9 cellular contexts compared by ENCODE assay signal in genomic region chr17:74852237-74853047, GRCh38. TPM values are rescaled to one million over a fixed set of nuclear protein-coding genes. Genes with fewer than 3 reads are reported as not detected.
DNase-seq lines count a peak whose midpoint lies in the region; ATAC-seq lines count a peak whose summit lies in the region.
"Had no signal": no experiment of that assay in that cellular context is flagged by ENCODE, and none has a peak within 500 bp of the region (broad histone marks: within the 10 kb centered on the region; RNA-seq: fewer than 3 reads in every experiment).

No MANE protein-coding gene starts in this region.

- H3K36me3 Mint-ChIP-seq in activated T-cell treated with anti-CD3 and anti-CD28 coated beads, Interleukin-2, amount 50 U/mL, for 72 hours (ENCODE audit: insufficient read depth in 2 of 2), result no peaks in the 10 kb centered on the region

- H3K27me3 Mint-ChIP-seq in activated T-cell treated with anti-CD3 and anti-CD28 coated beads, Interleukin-2, amount 50 U/mL, for 72 hours (ENCODE audit: low read depth), result peaks cover 57% of the 10 kb centered on the region

- H3K4me2 ChIP-seq in BLaER1, result peak overlapping the region; percentile 36

- peak overlapping the region; percentile 78 to 88 for H3K4me3 Mint-ChIP-seq in activated T-cell treated with anti-CD3 and anti-CD28 coated beads, Interleukin-2, amount 50 U/mL, for 72 hours

- H3K4me1 Mint-ChIP-seq in activated T-cell treated with anti-CD3 and anti-CD28 coated beads, Interleukin-2, amount 50 U/mL, for 72 hours (ENCODE audit: low read depth), result peaks cover 9% of the 10 kb centered on the region

- H3K4me3 ChIP-seq in BLaER1, result no peak overlapping the region

- H3K4me1 ChIP-seq in BLaER1, result peaks cover 15% of the 10 kb centered on the region

- no peaks in the 10 kb centered on the region for H3K9me3 Mint-ChIP-seq in activated T-cell treated with anti-CD3 and anti-CD28 coated beads, Interleukin-2, amount 50 U/mL, for 72 hours

- DNase-seq in NCI-H1417 treated with DMSO at 0.1 percent for 48 hours (lab: John Stamatoyannopoulos, UW), result peak; percentile 65
- peak; percentile 61 to 74 for DNase-seq in activated T-cell treated with anti-CD3 and anti-CD28 coated beads, Interleukin-2, amount 50 U/mL, for 72 hours
- DNase-seq in kidney tubule cell (ENCODE audit: low spot score), result peak; percentile 54
- peak; percentile 62 for DNase-seq in stimulated activated naive CD4-positive, alpha-beta T cell treated with Interleukin-2 at 50 U/mL for 16 hours (lab: John Stamatoyannopoulos, UW)

- H3K27me3 ChIP-seq in BLaER1, result peaks cover 61% of the 10 kb centered on the region

- no peak overlapping the region for H3K27ac Mint-ChIP-seq in activated T-cell treated with anti-CD3 and anti-CD28 coated beads, Interleukin-2, amount 50 U/mL, for 72 hours

- no peaks in the 10 kb centered on the region for H3K36me3 ChIP-seq in BLaER1

- no peak overlapping the region for H3K9ac ChIP-seq in BLaER1

- no peak overlapping the region for H3K27ac ChIP-seq in BLaER1

- ATAC-seq in activated T-cell treated with anti-CD3 and anti-CD28 coated beads, Interleukin-2, amount 50 U/mL, for 72 hours (replicated peaks in 1 of 2), result peak; percentile 74 to 89
- ATAC-seq in HG03097 (IDR thresholded peaks at IDR 0.05; ENCODE audit: low FRiP score, unreplicated experiment) (no peak), GM21786 (IDR thresholded peaks at IDR 0.05; ENCODE audit: unreplicated experiment) (no peak), HG03039 (IDR thresholded peaks at IDR 0.05; ENCODE audit: unreplicated experiment) (no peak)

- H4K20me1 ChIP-seq in BLaER1, result peaks cover 20% of the 10 kb centered on the region; the same call in 1 of the 2 replicates

- no peaks in the 10 kb centered on the region for H3K9me3 ChIP-seq in BLaER1

RNA-seq across cellular contexts. Expression of gene GRIN2C, which starts 7.2 kb away (rescaled TPM):
- total RNA-seq in activated T-cell treated with anti-CD3 and anti-CD28 coated beads, Interleukin-2, amount 50 U/mL, for 72 hours, result under 1 TPM; 0.14 to 0.37 TPM
- total RNA-seq: dermis microvascular lymphatic vessel endothelial cell had no signal

RNA-seq across cellular contexts. Expression of gene FDXR, which starts 20.4 kb away (rescaled TPM):
- total RNA-seq in activated T-cell treated with anti-CD3 and anti-CD28 coated beads, Interleukin-2, amount 50 U/mL, for 72 hours, result 10 to 100 TPM; 44.3 to 79.7 TPM

RNA-seq across cellular contexts. Expression of gene FADS6, which starts 41.0 kb away (rescaled TPM):
- total RNA-seq in activated T-cell treated with anti-CD3 and anti-CD28 coated beads, Interleukin-2, amount 50 U/mL, for 72 hours, result not detected
- total RNA-seq: dermis microvascular lymphatic vessel endothelial cell had no signal

Comparison
In these comparisons a context has a peak if more than half of its experiments do, and no peak if none do; other contexts are left out.
1. ATAC-seq: peak in activated T-cell treated with anti-CD3 and anti-CD28 coated beads, Interleukin-2, amount 50 U/mL, for 72 hours (2 of 2); none in HG03097 (single experiment), GM21786 (single experiment) and HG03039 (single experiment).
2. Peak in every context shown above with its lines, with median percentiles within 50 percentile points of each other: DNase-seq.